28 cellular contexts compared by ENCODE assay signal in genomic region chr5:81077105-81077504, GRCh38.
"Had no signal": no experiment of that assay in that cellular context is flagged by ENCODE, and none has a peak within 500 bp of the region (broad histone marks: within the 10 kb centered on the region; RNA-seq: fewer than 3 reads in every experiment).

No MANE protein-coding gene starts in this region.

- H3K27ac ChIP-seq: colonic mucosa, coronary artery, epithelial cell of prostate, esophagus muscularis mucosa, esophagus squamous epithelium, foreskin keratinocyte, gastrocnemius medialis, gastroesophageal sphincter, heart right ventricle had no signal

- FAIRE-seq: colon, endometrium, endothelial cell of umbilical vein, frontal cortex had no signal

- H3K36me3 ChIP-seq: colonic mucosa, gastrocnemius medialis, gastroesophageal sphincter had no signal

- H3K4me3 ChIP-seq: colonic mucosa, coronary artery, dorsolateral prefrontal cortex, esophagus muscularis mucosa, esophagus squamous epithelium, gastrocnemius medialis, gastroesophageal sphincter, heart left ventricle, heart right ventricle had no signal

- DNase-seq: colonic mucosa; cortex of kidney; dermis blood vessel endothelial cell; dorsolateral prefrontal cortex; effector CD4-positive, alpha-beta T cell; effector CD8-positive, alpha-beta T cell; effector memory CD4-positive, alpha-beta T cell; effector memory CD8-positive, alpha-beta T cell; endodermal cell; erythroblast; esophagus squamous epithelium; foreskin fibroblast; foreskin keratinocyte; foreskin melanocyte; gastrocnemius medialis; glutamatergic neuron; head of caudate nucleus; heart left ventricle; heart right ventricle had no signal

- H3K27me3 ChIP-seq: colonic mucosa, dorsolateral prefrontal cortex, esophagus muscularis mucosa, esophagus squamous epithelium, gastrocnemius medialis, gastroesophageal sphincter, heart left ventricle, heart right ventricle had no signal

- ATAC-seq: effector memory CD8-positive, alpha-beta T cell; esophagus mucosa; foreskin keratinocyte; gastrocnemius medialis; gastroesophageal sphincter; heart left ventricle; heart right ventricle had no signal

- H3K9me3 ChIP-seq: colonic mucosa, esophagus squamous epithelium, gastrocnemius medialis had no signal

- H3K4me1 ChIP-seq: colonic mucosa, esophagus muscularis mucosa, esophagus squamous epithelium, foreskin keratinocyte, gastrocnemius medialis, gastroesophageal sphincter had no signal
